Comparison of ENCODE assay signal across 8 cellular contexts in the genomic region with DNA sequence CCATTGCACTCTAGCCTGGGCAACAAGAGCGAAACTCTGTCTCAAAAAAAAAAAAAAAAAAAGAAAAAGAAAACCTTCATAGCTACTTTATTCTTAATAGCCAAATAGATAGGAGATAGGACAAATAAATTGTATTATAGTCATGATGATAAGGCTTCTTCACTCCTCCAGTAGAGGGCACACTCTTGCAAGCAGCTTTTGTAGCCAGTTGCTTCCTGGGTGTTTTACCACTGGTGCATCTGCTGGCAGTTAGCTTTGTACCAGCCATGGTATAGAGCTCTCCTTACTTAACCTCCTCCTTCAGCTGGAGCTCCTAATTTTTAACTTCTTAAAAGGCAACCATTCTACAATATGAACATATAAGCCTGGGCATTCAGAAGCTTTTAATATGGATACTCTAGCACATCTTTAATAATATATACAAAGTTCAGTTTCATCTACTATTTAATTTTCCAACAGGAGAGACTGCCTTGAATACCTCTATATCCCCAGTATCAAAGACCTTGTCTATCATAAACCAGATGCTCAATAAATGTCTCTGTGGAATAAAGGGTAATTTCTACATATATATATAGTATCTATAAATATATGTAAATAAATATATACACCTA. TPM values are rescaled to one million over a fixed set of nuclear protein-coding genes. Genes with fewer than 3 reads are reported as not detected.
DNase-seq lines count a peak whose midpoint lies in the region; ATAC-seq and TF ChIP-seq lines count a peak whose summit lies in the region.

No MANE protein-coding gene starts in this region.

- POLR2A ChIA-PET in activated CD4-positive, alpha-beta T cell treated with anti-CD3 and anti-CD28 coated beads for 36 hours (lab: Charles Lee) = interaction anchor here (0.8 kb wide), 1 partner anchor 66 kb away, joined by 3 read pairs; no protein-coding TSS in a partner anchor

- intact Hi-C loops in activated CD4-positive, alpha-beta T cell treated with anti-CD3 and anti-CD28 coated beads for 36 hours (cut with DNase I, micrococcal nuclease) = loop anchor here (1.0 kb wide), 2 partner anchors 69 to 247 kb away; no protein-coding TSS in a partner anchor
- intact Hi-C loops in activated CD4-positive, alpha-beta T cell treated with anti-CD3 and anti-CD28 coated beads, Interleukin-2, amount 10 ng/mL, durations not matched to agents 24 days and 14 days (cut with micrococcal nuclease) = loop anchor here (1.0 kb wide), 1 partner anchor 69 kb away; no protein-coding TSS in a partner anchor

- H3K27ac Mint-ChIP-seq in activated CD4-positive, alpha-beta T cell treated with anti-CD3 and anti-CD28 coated beads for 36 hours = no peak overlapping the region
- H3K27ac Mint-ChIP-seq in activated CD4-positive, alpha-beta T cell treated with anti-CD3 and anti-CD28 coated beads, Interleukin-2, amount 10 ng/mL, durations not matched to agents 24 days and 14 days = no peak overlapping the region
- no peak overlapping the region for H3K27ac Mint-ChIP-seq in osteocyte (ENCODE audit: unreplicated experiment)

- no peak overlapping the region for H3K4me3 ChIP-seq in fibroblast of pulmonary artery (replicated peaks; ENCODE audit: low read depth, low read length)

- H3K4me1 Mint-ChIP-seq in activated CD4-positive, alpha-beta T cell treated with anti-CD3 and anti-CD28 coated beads for 36 hours = no peaks in the 10 kb centered on the region
- H3K4me1 Mint-ChIP-seq in activated CD4-positive, alpha-beta T cell treated with anti-CD3 and anti-CD28 coated beads, Interleukin-2, amount 10 ng/mL, durations not matched to agents 24 days and 14 days = no peaks in the 10 kb centered on the region
- peaks cover 13% of the 10 kb centered on the region for H3K4me1 Mint-ChIP-seq in osteocyte (ENCODE audit: unreplicated experiment)

- peak; percentile 76 for ATAC-seq in activated CD4-positive, alpha-beta T cell treated with anti-CD3 and anti-CD28 coated beads for 36 hours
- ATAC-seq in HG02759 (IDR thresholded peaks at IDR 0.05; ENCODE audit: unreplicated experiment) = peak; percentile 60

- DNase-seq in activated CD4-positive, alpha-beta T cell treated with anti-CD3 and anti-CD28 coated beads for 36 hours = peak; percentile 55
- no peak for DNase-seq in activated CD4-positive, alpha-beta T cell treated with anti-CD3 and anti-CD28 coated beads for 1 hour
- DNase-seq in NCI-H2196 (lab: John Stamatoyannopoulos, UW; ENCODE audit: unreplicated experiment) = peak; percentile 50
- DNase-seq in activated CD4-positive, alpha-beta T cell treated with anti-CD3 and anti-CD28 coated beads, Interleukin-2, amount 10 ng/mL, durations not matched to agents 24 days and 14 days = peak; percentile 80
- peak; percentile 78 for DNase-seq in fibroblast of pulmonary artery (ENCODE audit: low read depth)
- DNase-seq in osteocyte (ENCODE audit: extremely low spot score, unreplicated experiment) = no peak
- DNase-seq in activated effector memory CD4-positive, alpha-beta T cell treated with Interleukin-2 at 50 U/mL for 16 hours = no peak

- TF ChIP-seq CTCF in fibroblast of pulmonary artery (IDR thresholded peaks at IDR 0.05; ENCODE audit: low read length, missing control alignments) (peak; percentile 80), osteocyte (IDR thresholded peaks at IDR 0.05) (peak; percentile 57)

- no peak overlapping the region for H3K4me3 Mint-ChIP-seq in activated CD4-positive, alpha-beta T cell treated with anti-CD3 and anti-CD28 coated beads for 36 hours
- no peak overlapping the region for H3K4me3 Mint-ChIP-seq in activated CD4-positive, alpha-beta T cell treated with anti-CD3 and anti-CD28 coated beads, Interleukin-2, amount 10 ng/mL, durations not matched to agents 24 days and 14 days
- no peak overlapping the region for H3K4me3 Mint-ChIP-seq in osteocyte (ENCODE audit: unreplicated experiment)

- no peaks in the 10 kb centered on the region for H3K9me3 Mint-ChIP-seq in activated CD4-positive, alpha-beta T cell treated with anti-CD3 and anti-CD28 coated beads for 36 hours (ENCODE audit: low read depth)
- H3K9me3 Mint-ChIP-seq in activated CD4-positive, alpha-beta T cell treated with anti-CD3 and anti-CD28 coated beads, Interleukin-2, amount 10 ng/mL, durations not matched to agents 24 days and 14 days = no peaks in the 10 kb centered on the region
- H3K9me3 Mint-ChIP-seq in osteocyte (ENCODE audit: unreplicated experiment) = peaks cover 4% of the 10 kb centered on the region

- no peaks in the 10 kb centered on the region for H3K36me3 Mint-ChIP-seq in activated CD4-positive, alpha-beta T cell treated with anti-CD3 and anti-CD28 coated beads for 36 hours (ENCODE audit: low read depth)
- H3K36me3 Mint-ChIP-seq in activated CD4-positive, alpha-beta T cell treated with anti-CD3 and anti-CD28 coated beads, Interleukin-2, amount 10 ng/mL, durations not matched to agents 24 days and 14 days (ENCODE audit: low read depth) = no peaks in the 10 kb centered on the region
- no peaks in the 10 kb centered on the region for H3K36me3 Mint-ChIP-seq in osteocyte (ENCODE audit: unreplicated experiment)

- CTCF ChIA-PET in activated CD4-positive, alpha-beta T cell treated with anti-CD3 and anti-CD28 coated beads for 36 hours (lab: Charles Lee) = interaction anchor here (0.6 to 4.9 kb wide), 27 partner anchors 8 to 753 kb away, joined by 3 to 61 read pairs (median 4); a partner anchor contains a TSS

- H3K27me3 Mint-ChIP-seq in activated CD4-positive, alpha-beta T cell treated with anti-CD3 and anti-CD28 coated beads for 36 hours = no peaks in the 10 kb centered on the region
- peaks cover 16% of the 10 kb centered on the region for H3K27me3 Mint-ChIP-seq in activated CD4-positive, alpha-beta T cell treated with anti-CD3 and anti-CD28 coated beads, Interleukin-2, amount 10 ng/mL, durations not matched to agents 24 days and 14 days
- no peaks in the 10 kb centered on the region for H3K27me3 Mint-ChIP-seq in osteocyte (ENCODE audit: unreplicated experiment)

RNA-seq across cellular contexts. Expression of a gene that starts 35.8 kb away (rescaled TPM):
- total RNA-seq in activated CD4-positive, alpha-beta T cell treated with anti-CD3 and anti-CD28 coated beads for 36 hours = 10 to 100 TPM; 28.5 to 32.6 TPM
- total RNA-seq in activated CD4-positive, alpha-beta T cell treated with anti-CD3 and anti-CD28 coated beads, Interleukin-2, amount 10 ng/mL, durations not matched to agents 24 days and 14 days = 24.6 and 25.8 TPM in 2 replicates
- total RNA-seq in osteocyte = 52.6 and 59.6 TPM in 2 replicates

Comparison
In these comparisons a context has a peak if more than half of its experiments do, and no peak if none do; other contexts are left out.
1. DNase-seq: peak in activated CD4-positive, alpha-beta T cell treated with anti-CD3 and anti-CD28 coated beads for 36 hours (single experiment), NCI-H2196 (single experiment), activated CD4-positive, alpha-beta T cell treated with anti-CD3 and anti-CD28 coated beads, Interleukin-2, amount 10 ng/mL, durations not matched to agents 24 days and 14 days (single experiment) and fibroblast of pulmonary artery (single experiment); none in activated CD4-positive, alpha-beta T cell treated with anti-CD3 and anti-CD28 coated beads for 1 hour (single experiment), osteocyte (single experiment) and activated effector memory CD4-positive, alpha-beta T cell treated with Interleukin-2 at 50 U/mL for 16 hours (single experiment).